11 cellular contexts compared by ENCODE assay signal in the genomic region with DNA sequence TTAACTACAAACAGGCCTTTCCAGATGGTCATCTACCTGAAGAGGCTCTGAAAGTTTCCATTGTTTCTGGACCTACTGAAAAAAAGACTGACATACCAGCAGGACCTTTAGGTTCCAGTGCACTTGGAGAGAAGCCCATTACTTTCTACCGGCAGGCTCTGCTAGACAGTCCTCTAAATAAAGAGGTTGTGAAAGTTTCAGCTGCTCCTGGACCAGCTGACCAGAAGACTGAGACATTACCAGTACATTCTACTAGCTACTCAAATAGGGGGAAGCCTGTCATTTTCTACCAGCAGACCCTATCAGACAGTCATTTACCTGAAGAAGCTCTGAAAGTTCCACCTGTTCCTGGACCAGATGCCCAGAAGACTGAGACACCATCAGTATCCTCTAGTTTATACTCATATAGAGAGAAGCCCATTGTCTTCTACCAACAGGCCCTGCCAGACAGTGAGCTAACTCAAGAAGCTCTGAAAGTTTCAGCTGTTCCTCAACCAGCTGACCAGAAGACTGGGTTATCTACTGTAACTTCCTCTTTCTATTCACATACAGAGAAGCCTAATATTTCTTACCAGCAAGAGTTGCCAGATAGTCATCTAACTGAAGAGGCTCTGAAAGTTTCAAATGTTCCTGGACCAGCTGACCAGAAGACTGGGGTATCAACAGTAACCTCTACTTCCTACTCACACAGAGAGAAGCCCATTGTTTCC.
DNase-seq lines count a peak whose midpoint lies in the region; ATAC-seq and TF ChIP-seq lines count a peak whose summit lies in the region.
"Had no signal": no experiment of that assay in that cellular context is flagged by ENCODE, and none has a peak within 500 bp of the region (broad histone marks: within the 10 kb centered on the region; RNA-seq: fewer than 3 reads in every experiment).

No MANE protein-coding gene starts in this region.

- no peak for TF ChIP-seq CTCF in lower leg skin (IDR thresholded peaks at IDR 0.05)

- peak; percentile 91 for ATAC-seq in GM18499 (IDR thresholded peaks at IDR 0.05; ENCODE audit: insufficient read depth, unreplicated experiment)
- peak; percentile 96 for ATAC-seq in GM21367 (IDR thresholded peaks at IDR 0.05; ENCODE audit: unreplicated experiment)
- peak; percentile 91 for ATAC-seq in HG03097 (IDR thresholded peaks at IDR 0.05; ENCODE audit: low FRiP score, unreplicated experiment)
- ATAC-seq: stimulated activated naive CD8-positive, alpha-beta T cell treated with anti-CD3 and anti-CD28 coated beads, Interleukin-15, amount 100 ng/mL, for 72 hours had no signal

- no peak for TF ChIP-seq POLR2A in lower leg skin (IDR thresholded peaks at IDR 0.05)

- intact Hi-C loops in lower leg skin (cut with DNase I; ENCODE audit: low total_unique reads), result no loop called here

- H3K4me3 ChIP-seq in lower leg skin (ENCODE audit: low read depth, poor library complexity, severe bottlenecking), result no peak overlapping the region

- WGBS in lower leg skin, 2 donors, result 86 to 92% methylated on average over 1 of the region's 1 CpG

- DNase-seq in OCI-M1 (lab: John Stamatoyannopoulos, UW) (peak; percentile 85), NCI-H82 treated with DMSO at 0.1 percent for 48 hours (lab: John Stamatoyannopoulos, UW; ENCODE audit: unreplicated experiment) (no peak), lower leg skin (ENCODE audit: low spot score in 2 of 2) (no peak), nucleus accumbens (lab: John Stamatoyannopoulos, UW) (no peak), NCI-H526 (lab: John Stamatoyannopoulos, UW) (no peak)
- DNase-seq: activated naive CD4-positive, alpha-beta T cell treated with anti-CD3 and anti-CD28 coated beads, Interleukin-2, amount 10 ng/mL, durations not matched to agents 7 days and 5 days; NCI-H2171; stimulated activated naive CD8-positive, alpha-beta T cell treated with anti-CD3 and anti-CD28 coated beads, Interleukin-15, amount 100 ng/mL, for 72 hours had no signal
